ENCODE assay signal across 11 cellular contexts in the genomic region with DNA sequence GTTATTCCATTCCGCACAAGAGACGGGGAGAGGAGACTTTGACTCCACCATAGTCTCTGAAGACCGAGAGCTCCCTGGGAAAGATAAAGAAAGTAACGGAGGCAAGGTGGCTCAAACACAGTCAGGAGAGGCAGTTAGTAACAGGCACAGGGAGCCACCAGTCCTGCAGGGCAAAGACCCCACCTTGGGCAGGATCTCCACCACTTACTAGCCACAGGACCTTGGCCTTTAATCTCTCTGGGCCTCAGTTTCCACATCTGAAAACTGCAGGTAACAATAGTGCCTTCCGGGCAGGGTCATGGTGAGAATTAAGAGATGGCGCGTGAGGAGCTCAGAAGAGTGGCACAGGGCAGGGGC.
DNase-seq lines count a peak whose midpoint lies in the region; TF ChIP-seq lines count a peak whose summit lies in the region.
"Had no signal": no experiment of that assay in that cellular context is flagged by ENCODE, and none has a peak within 500 bp of the region (broad histone marks: within the 10 kb centered on the region; RNA-seq: fewer than 3 reads in every experiment).

No MANE protein-coding gene starts in this region.

- intact Hi-C loops in left ventricle myocardium inferior (cut with micrococcal nuclease) (no loop called here), sigmoid colon (cut with DNase I) (no loop called here)

- peak overlapping the region; percentile 84 for H3K4me2 ChIP-seq in BLaER1

- 0 out of 2 replicates have a peak, but pooled peaks cover 8% of the 10 kb centered on the region for H3K9me3 ChIP-seq in BLaER1
- no peaks in the 10 kb centered on the region for H3K9me3 ChIP-seq in SJCRH30 (replicated peaks)
- no peaks in the 10 kb centered on the region for H3K9me3 ChIP-seq in left ventricle myocardium inferior (replicated peaks)
- H3K9me3 ChIP-seq in sigmoid colon, result no peaks in the 10 kb centered on the region

- H3K27me3 ChIP-seq in BLaER1 (no peaks in the 10 kb centered on the region), SJCRH30 (no peaks in the 10 kb centered on the region), left ventricle myocardium inferior (ENCODE audit: low read depth) (no peaks in the 10 kb centered on the region), sigmoid colon (no peaks in the 10 kb centered on the region)

- H3K4me1 ChIP-seq in BLaER1 (peaks cover 90% of the 10 kb centered on the region), SJCRH30 (peaks cover 30% of the 10 kb centered on the region), left ventricle myocardium inferior (peaks cover 88% of the 10 kb centered on the region), sigmoid colon (peaks cover 0 to 64% (median 49%) of the 10 kb centered on the region in 4 donors)

- no peaks in the 10 kb centered on the region for H3K36me3 ChIP-seq in BLaER1
- H3K36me3 ChIP-seq in SJCRH30, result no peaks in the 10 kb centered on the region
- no peaks in the 10 kb centered on the region for H3K36me3 ChIP-seq in left ventricle myocardium inferior
- no peaks in the 10 kb centered on the region for H3K36me3 ChIP-seq in sigmoid colon

- H3K9ac ChIP-seq in BLaER1, result peak overlapping the region; percentile 15; the same call in 1 of the 2 replicates

- H3K4me3 ChIP-seq in BLaER1 (no peak overlapping the region), SJCRH30 (no peak overlapping the region), left ventricle myocardium inferior (peak overlapping the region; percentile 19), sigmoid colon (no peak overlapping the region)

- WGBS in sigmoid colon, 2 donors, result 95% methylated on average over 7 of the region's 7 CpGs

- TF ChIP-seq POLR2A in sigmoid colon (IDR thresholded peaks at IDR 0.05), result no peak

- DNase-seq in SJCRH30 (no peak), left ventricle myocardium inferior (no peak), sigmoid colon (no peak), NCI-H2107 treated with DMSO at 0.1 percent for 48 hours (lab: John Stamatoyannopoulos, UW; ENCODE audit: unreplicated experiment) (no peak), T-helper 1 cell (no peak), OCI-M2 (lab: John Stamatoyannopoulos, UW; ENCODE audit: unreplicated experiment) (no peak)
- no peak for DNase-seq in activated effector memory CD4-positive, alpha-beta T cell treated with anti-CD3 and anti-CD28 coated beads, Interleukin-2, amount 50 U/mL, for 16 hours
- DNase-seq: C1 segment of cervical spinal cord; H9; stimulated activated CD4-positive, alpha-beta T cell treated with anti-CD3 and anti-CD28 coated beads, Interleukin-2, amount 100 ng/mL, for 24 hours had no signal

- H3K27ac ChIP-seq in BLaER1 (0 out of 2 replicates have a peak overlapping the region, but pooled peaks have one; percentile 49), SJCRH30 (peak overlapping the region; percentile 83), left ventricle myocardium inferior (replicated peaks) (peak overlapping the region; percentile 87), sigmoid colon (peak overlapping the region; percentile 22 to 72 (median 61))

- TF ChIP-seq CTCF in left ventricle myocardium inferior (IDR thresholded peaks at IDR 0.05; ENCODE audit: borderline replicate concordance) (no peak), sigmoid colon (IDR thresholded peaks at IDR 0.05) (no peak)

- TF ChIP-seq EP300 in sigmoid colon (IDR thresholded peaks at IDR 0.05), result no peak

- peaks cover 41% of the 10 kb centered on the region for H4K20me1 ChIP-seq in BLaER1
